Comparison of ENCODE assay signal across 17 cellular contexts in genomic region chr11:6633422-6634408, GRCh38.
"Had no signal": no experiment of that assay in that cellular context is flagged by ENCODE, and none has a peak within 500 bp of the region (broad histone marks: within the 10 kb centered on the region; RNA-seq: fewer than 3 reads in every experiment).

No MANE protein-coding gene starts in this region.

- H3K4me3 Mint-ChIP-seq: activated naive CD8-positive, alpha-beta T cell treated with anti-CD3 and anti-CD28 coated beads, Interleukin-2, amount 50 U/mL, for 24 hours; endodermal cell; nephron; T-helper 2 cell treated with Interferon-gamma antibody and Interleukin-4, amounts not matched to agents 5 μg/mL and 100 μg/mL, for 36 hours had no signal

- H3K9me3 ChIP-seq: breast epithelium, psoas muscle, sigmoid colon, SJSA1, tibial artery had no signal

- H3K27ac Mint-ChIP-seq: activated naive CD8-positive, alpha-beta T cell treated with anti-CD3 and anti-CD28 coated beads, Interleukin-2, amount 50 U/mL, for 24 hours; endodermal cell; nephron; T-helper 2 cell treated with Interferon-gamma antibody and Interleukin-4, amounts not matched to agents 5 μg/mL and 100 μg/mL, for 36 hours had no signal

- H3K27ac ChIP-seq: breast epithelium, psoas muscle, SJSA1, tibial artery had no signal

- H3K27me3 Mint-ChIP-seq: activated naive CD8-positive, alpha-beta T cell treated with anti-CD3 and anti-CD28 coated beads, Interleukin-2, amount 50 U/mL, for 24 hours had no signal

- H3K4me1 Mint-ChIP-seq: nephron had no signal

- DNase-seq: activated CD4-positive, alpha-beta T cell treated with anti-CD3 and anti-CD28 coated beads, Interleukin-2, amount 50 U/mL, for 1 hour; activated CD4-positive, CD25-positive, alpha-beta regulatory T cell; activated CD8-positive, alpha-beta memory T cell treated with anti-CD3 and anti-CD28 coated beads for 24 hours; activated naive CD4-positive, alpha-beta T cell treated with Interleukin-2 at 50 U/mL for 16 hours; activated naive CD8-positive, alpha-beta T cell treated with anti-CD3 and anti-CD28 coated beads, Interleukin-2, amount 50 U/mL, for 24 hours; aorta; dorsolateral prefrontal cortex; endodermal cell; hippocampal formation; psoas muscle; sigmoid colon; stimulated activated CD4-positive, alpha-beta T cell treated with anti-CD3 and anti-CD28 coated beads, Interleukin-1b, Interleukin-23, amount 100 ng/mL, for 48 hours had no signal

- H3K27me3 ChIP-seq: breast epithelium, dorsolateral prefrontal cortex, sigmoid colon, SJSA1, tibial artery had no signal

- H3K9me3 Mint-ChIP-seq: activated naive CD8-positive, alpha-beta T cell treated with anti-CD3 and anti-CD28 coated beads, Interleukin-2, amount 50 U/mL, for 24 hours; endodermal cell; nephron; T-helper 2 cell treated with Interferon-gamma antibody and Interleukin-4, amounts not matched to agents 5 μg/mL and 100 μg/mL, for 36 hours had no signal

- H3K4me3 ChIP-seq: breast epithelium, dorsolateral prefrontal cortex, psoas muscle, sigmoid colon, SJSA1, tibial artery had no signal

- ATAC-seq: activated naive CD8-positive, alpha-beta T cell treated with anti-CD3 and anti-CD28 coated beads, Interleukin-2, amount 50 U/mL, for 24 hours; psoas muscle had no signal

- H3K36me3 ChIP-seq: breast epithelium, SJSA1 had no signal

- H3K4me1 ChIP-seq: SJSA1 had no signal
